15 cellular contexts compared by ENCODE assay signal in genomic region chr4:168765726-168766125, GRCh38.
DNase-seq lines count a peak whose midpoint lies in the region; ATAC-seq, FAIRE-seq and TF ChIP-seq lines count a peak whose summit lies in the region.
"Had no signal": no experiment of that assay in that cellular context is flagged by ENCODE, and none has a peak within 500 bp of the region (broad histone marks: within the 10 kb centered on the region; RNA-seq: fewer than 3 reads in every experiment).

No MANE protein-coding gene starts in this region.

- peak; percentile 66 for DNase-seq in HT1080 (ENCODE audit: low read depth)
- peak; percentile 73 to 81 for DNase-seq in cardiac fibroblast (ENCODE audit: low read depth in 2 of 2)
- DNase-seq in keratinocyte (ENCODE audit: low read depth, low spot score) = no peak
- peak; percentile 31 for DNase-seq in thoracic aorta (ENCODE audit: low spot score)
- DNase-seq in NOMO-1 (lab: John Stamatoyannopoulos, UW; ENCODE audit: unreplicated experiment in 2 of 2) = no peak
- DNase-seq in NCI-H345 treated with DMSO at 0.1 percent for 48 hours (lab: John Stamatoyannopoulos, UW; ENCODE audit: unreplicated experiment) = no peak
- no peak for DNase-seq in effector CD8-positive, alpha-beta T cell (lab: John Stamatoyannopoulos, UW)
- DNase-seq: DMS153; effector CD4-positive, alpha-beta T cell; kidney glomerular epithelial cell; NCI-H1417; WERI-Rb-1 had no signal

- TF ChIP-seq CTCF in cardiac fibroblast (IDR thresholded peaks at IDR 0.05; ENCODE audit: low read depth, low read length) (no peak), keratinocyte (optimal IDR thresholded peaks at IDR 0.05 in 1 of 3, IDR thresholded peaks at IDR 0.05 in 1 of 3, conservative IDR thresholded peaks at IDR 0.05 in 1 of 3; ENCODE audit: extremely low read depth in 1 of 3, insufficient read depth in 2 of 3, low read length in 3 of 3) (no peak), thoracic aorta (IDR thresholded peaks at IDR 0.05) (no peak)

- H3K9ac ChIP-seq in keratinocyte (ENCODE audit: control insufficient read depth, extremely low read depth, insufficient read depth, low read length) = no peak overlapping the region

- no peaks in the 10 kb centered on the region for H3K79me2 ChIP-seq in keratinocyte (ENCODE audit: control insufficient read depth, insufficient read depth, low read length)

- H3K27me3 ChIP-seq in keratinocyte (ENCODE audit: control insufficient read depth, extremely low read depth, insufficient read depth, low read length) (no peaks in the 10 kb centered on the region), thoracic aorta (replicated peaks; ENCODE audit: insufficient read depth) (no peaks in the 10 kb centered on the region)

- no peak overlapping the region for H3K4me2 ChIP-seq in keratinocyte (ENCODE audit: control insufficient read depth, extremely low read depth, insufficient read depth, low read depth, low read length)

- H3K27ac ChIP-seq in keratinocyte (ENCODE audit: control insufficient read depth, insufficient read depth, low read length) (no peak overlapping the region), thoracic aorta (peak overlapping the region; percentile 88 to 90)
- H3K27ac ChIP-seq: WERI-Rb-1 had no signal

- no peak overlapping the region for H3K4me3 ChIP-seq in cardiac fibroblast (replicated peaks in 1 of 2; ENCODE audit: low read depth in 2 of 2, low read length in 2 of 2)
- H3K4me3 ChIP-seq in keratinocyte (ENCODE audit: control insufficient read depth in 2 of 3, extremely low read depth in 1 of 3, insufficient read depth in 2 of 3, low read depth in 1 of 3, low read length in 3 of 3) = no peak overlapping the region
- H3K4me3 ChIP-seq in thoracic aorta = no peak overlapping the region
- H3K4me3 ChIP-seq: skin epidermis had no signal

- H3K9me3 ChIP-seq in keratinocyte (ENCODE audit: control insufficient read depth, low read depth, low read length) (no peaks in the 10 kb centered on the region), thoracic aorta (no peaks in the 10 kb centered on the region)

- H4K20me1 ChIP-seq in keratinocyte (ENCODE audit: control insufficient read depth, extremely low read depth, insufficient read depth, low read length) = no peaks in the 10 kb centered on the region

- peak; percentile 62 for FAIRE-seq in keratinocyte (lab: Jason Lieb, UNC)

- H3K9me1 ChIP-seq in keratinocyte (ENCODE audit: control insufficient read depth, extremely low read depth, insufficient read depth, low read length) = no peaks in the 10 kb centered on the region

- ATAC-seq in thoracic aorta (ENCODE audit: insufficient number of reproducible peaks, low FRiP score, low read depth) = peak; percentile 59
- ATAC-seq in HG03039 (IDR thresholded peaks at IDR 0.05; ENCODE audit: unreplicated experiment) = no peak
- ATAC-seq: activated T-helper 17 cell treated with anti-CD3 and anti-CD28 coated beads, Interleukin-2, amount 50 U/mL, for 72 hours had no signal

- H3K4me1 ChIP-seq in keratinocyte (ENCODE audit: control insufficient read depth, extremely low read depth, insufficient read depth, low read length) (peaks cover 17% of the 10 kb centered on the region), thoracic aorta (ENCODE audit: control insufficient read depth in 1 of 2, low read depth in 2 of 2) (peaks cover 32 to 57% of the 10 kb centered on the region in 2 donors)

- dilution Hi-C loops in keratinocyte (cut with MboI; ENCODE audit: extremely low pct_ligation_motif_present, low sequenced_read_pairs) = no loop called here

- H2AFZ ChIP-seq in keratinocyte (ENCODE audit: control insufficient read depth, low read length) = no peak overlapping the region

- H3K36me3 ChIP-seq in keratinocyte (ENCODE audit: control insufficient read depth in 2 of 2, extremely low read depth in 1 of 2, insufficient read depth in 2 of 2, low read length in 2 of 2) = no peaks in the 10 kb centered on the region
- no peaks in the 10 kb centered on the region for H3K36me3 ChIP-seq in thoracic aorta
- H3K36me3 ChIP-seq: WERI-Rb-1 had no signal

Comparison
In these comparisons a context has a peak if more than half of its experiments do, and no peak if none do; other contexts are left out.
1. DNase-seq: peak in HT1080 (single experiment), cardiac fibroblast (2 of 2) and thoracic aorta (single experiment); none in keratinocyte (single experiment), NOMO-1 (0 of 2), NCI-H345 treated with DMSO at 0.1 percent for 48 hours (single experiment) and effector CD8-positive, alpha-beta T cell (single experiment).